In the genomic region with DNA sequence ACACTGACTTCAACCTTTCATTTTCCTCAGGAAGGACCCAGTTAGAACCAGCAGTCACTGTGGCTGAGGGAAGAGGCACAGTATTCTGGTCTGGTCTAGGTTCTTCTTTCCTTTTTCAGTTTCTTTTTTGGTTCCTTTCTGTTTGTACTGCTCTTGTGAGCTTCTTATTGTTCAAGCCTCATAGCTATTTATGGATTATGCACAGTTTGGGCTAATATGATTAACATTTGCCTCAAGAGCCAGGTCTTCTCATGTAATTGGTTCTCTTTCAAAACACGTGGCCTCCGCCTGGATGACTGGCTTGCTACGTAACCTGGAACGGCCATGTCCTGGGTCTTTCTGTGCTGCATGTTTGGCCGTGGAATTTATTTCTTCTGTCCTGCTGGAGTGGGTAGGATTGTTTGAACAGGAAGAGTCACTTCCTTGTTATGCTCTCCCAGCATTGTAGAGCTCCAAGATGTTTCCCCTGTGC, we compare ENCODE assay signal across 8 cellular contexts. TPM values are rescaled to one million over a fixed set of nuclear protein-coding genes. Genes with fewer than 3 reads are reported as not detected.
DNase-seq lines count a peak whose midpoint lies in the region; ATAC-seq and TF ChIP-seq lines count a peak whose summit lies in the region.

No MANE protein-coding gene starts in this region.

- no peak overlapping the region for H3K9ac ChIP-seq in Karpas-422 (ENCODE audit: low read length)

- H3K4me2 ChIP-seq in Karpas-422 (ENCODE audit: low read depth, low read length, poor library complexity, severe bottlenecking) = no peak overlapping the region

- no peaks in the 10 kb centered on the region for H3K4me1 ChIP-seq in Karpas-422 (ENCODE audit: low read length)

- H4K20me1 ChIP-seq in Karpas-422 (ENCODE audit: insufficient read depth, low read depth, low read length) = no peaks in the 10 kb centered on the region

- H2AFZ ChIP-seq in Karpas-422 (ENCODE audit: low read length) = no peak overlapping the region

- H3K9me2 ChIP-seq in Karpas-422 (replicated peaks; ENCODE audit: insufficient read depth, low read length) = 0 out of 2 replicates have a peak, but pooled peaks cover 3% of the 10 kb centered on the region

- no peak overlapping the region for H3K27ac ChIP-seq in Karpas-422 (ENCODE audit: low read length)

- H3K79me2 ChIP-seq in Karpas-422 (ENCODE audit: low read length) = no peaks in the 10 kb centered on the region

- TF ChIP-seq CTCF in GM12864 (IDR thresholded peaks at IDR 0.05; ENCODE audit: low read depth, low read length, missing control alignments) = no peak
- TF ChIP-seq CTCF in fibroblast of mammary gland (conservative IDR thresholded peaks at IDR 0.05; ENCODE audit: control insufficient read depth, insufficient read depth, low read depth, low read length) = no peak

- peak; percentile 98 for ATAC-seq in GM21825 (IDR thresholded peaks at IDR 0.05; ENCODE audit: unreplicated experiment)

- no peaks in the 10 kb centered on the region for H3K36me3 ChIP-seq in Karpas-422 (ENCODE audit: insufficient read depth, low read length)

- H3K4me3 ChIP-seq in GM12864 (ENCODE audit: low read depth, low read length) (no peak overlapping the region), fibroblast of mammary gland (ENCODE audit: control insufficient read depth, low read depth, low read length) (no peak overlapping the region), Karpas-422 (ENCODE audit: low read length) (no peak overlapping the region)

- no peaks in the 10 kb centered on the region for H3K9me3 ChIP-seq in Karpas-422 (ENCODE audit: low read length)

- no peaks in the 10 kb centered on the region for H3K27me3 ChIP-seq in Karpas-422 (ENCODE audit: low read length)

- DNase-seq in GM12864 (ENCODE audit: low read depth) = peak; percentile 58
- peak; percentile 85 for DNase-seq in MV-4-11 (lab: John Stamatoyannopoulos, UW)
- peak; percentile 84 for DNase-seq in fibroblast of mammary gland (ENCODE audit: low read depth)
- peak; percentile 47 for DNase-seq in renal cortical epithelial cell (ENCODE audit: low read depth)
- DNase-seq in Karpas-422 = no peak
- DNase-seq in activated T-cell treated with anti-CD3 and anti-CD28 coated beads, Interleukin-2, amount 50 U/mL, for 1 hour = no peak
- DNase-seq in NCI-H187 (lab: John Stamatoyannopoulos, UW) = no peak

RNA-seq across cellular contexts. Expression of gene RBMS3, which starts 43.3 kb away (rescaled TPM):
- 26.7 and 38.6 TPM in 2 replicates for total RNA-seq in renal cortical epithelial cell
- total RNA-seq in Karpas-422 (2014; rRNA removed; shearing (Covaris generic); ENCODE audit: low replicate concordance) = not detected in 2 replicates

Comparison
In these comparisons a context has a peak if more than half of its experiments do, and no peak if none do; other contexts are left out.
1. DNase-seq: peak in GM12864 (single experiment), MV-4-11 (single experiment), fibroblast of mammary gland (single experiment) and renal cortical epithelial cell (single experiment); none in Karpas-422 (single experiment), activated T-cell treated with anti-CD3 and anti-CD28 coated beads, Interleukin-2, amount 50 U/mL, for 1 hour (single experiment) and NCI-H187 (0 of 2).
2. RNA of gene RBMS3, which starts 43.3 kb away (total RNA-seq): 26.7 to 38.6 TPM in renal cortical epithelial cell; not detected in Karpas-422; every median in the first group is over 10 times any median in the second.